ENCODE assay signal across 18 cellular contexts in the genomic region with DNA sequence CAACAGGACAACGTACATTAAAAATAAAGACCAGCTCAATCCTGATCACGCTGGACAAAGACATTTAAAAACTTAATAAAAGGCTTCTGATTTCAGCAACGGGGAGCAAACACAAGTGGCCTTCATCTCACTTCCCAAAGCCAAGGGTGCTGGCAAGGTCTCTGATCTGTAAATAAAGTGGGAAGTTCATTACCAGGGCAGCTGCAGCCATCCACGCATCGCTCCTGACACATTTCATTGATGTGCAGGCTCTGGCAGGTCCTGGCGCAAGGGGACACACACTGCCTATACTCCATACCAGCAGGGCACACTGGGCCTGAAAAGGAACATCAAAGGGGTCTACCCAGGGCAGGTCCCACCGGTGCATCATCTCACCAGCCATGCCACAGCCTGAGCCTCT. TPM values are rescaled to one million over a fixed set of nuclear protein-coding genes. Genes with fewer than 3 reads are reported as not detected.
"Had no signal": no experiment of that assay in that cellular context is flagged by ENCODE, and none has a peak within 500 bp of the region (broad histone marks: within the 10 kb centered on the region; RNA-seq: fewer than 3 reads in every experiment).

No MANE protein-coding gene starts in this region.

- H3K9me3 ChIP-seq: ascending aorta, prostate gland had no signal

- H3K4me3 ChIP-seq: ascending aorta, dorsolateral prefrontal cortex, prostate gland had no signal

- DNase-seq: activated CD4-positive, alpha-beta T cell treated with anti-CD3 and anti-CD28 coated beads for 48 hours; activated CD8-positive, alpha-beta T cell treated with anti-CD3 and anti-CD28 coated beads, Interleukin-2, amount 10 ng/mL, durations not matched to agents 7 days and 5 days; activated naive CD4-positive, alpha-beta T cell treated with Interleukin-2 at 50 U/mL for 16 hours; activated naive CD8-positive, alpha-beta T cell treated with anti-CD3 and anti-CD28 coated beads, Interleukin-2, amount 50 U/mL, for 24 hours; dorsolateral prefrontal cortex; mammary epithelial cell; naive thymus-derived CD4-positive, alpha-beta T cell; stimulated activated CD4-positive, alpha-beta T cell treated with anti-CD3 and anti-CD28 coated beads, Interleukin-2, amount 100 ng/mL, for 24 hours; stimulated activated naive CD4-positive, alpha-beta T cell; T-helper 1 cell had no signal

- H3K27ac ChIP-seq: ascending aorta had no signal

- FAIRE-seq: bronchial epithelial cell, keratinocyte had no signal

- H3K4me1 ChIP-seq: ascending aorta, prostate gland had no signal

- H3K36me3 ChIP-seq: ascending aorta, prostate gland had no signal

- H3K4me3 Mint-ChIP-seq: activated CD8-positive, alpha-beta T cell treated with anti-CD3 and anti-CD28 coated beads, Interleukin-2, amount 10 ng/mL, durations not matched to agents 7 days and 5 days; activated naive CD8-positive, alpha-beta T cell treated with anti-CD3 and anti-CD28 coated beads, Interleukin-2, amount 50 U/mL, for 24 hours; activated T-helper 1 cell treated with anti-CD3 and anti-CD28 coated beads, Interleukin-12 subunit alpha, Interleukin-12 subunit beta, Interleukin-2, Interleukin-4 antibody, amounts not matched to agents 30 ng/mL and 10 ng/mL and 1 ng/mL, durations not matched to agents 14 hours and 24 hours and 36 hours had no signal

- H3K27ac Mint-ChIP-seq: activated CD8-positive, alpha-beta T cell treated with anti-CD3 and anti-CD28 coated beads, Interleukin-2, amount 10 ng/mL, durations not matched to agents 7 days and 5 days; activated naive CD8-positive, alpha-beta T cell treated with anti-CD3 and anti-CD28 coated beads, Interleukin-2, amount 50 U/mL, for 24 hours; activated T-helper 1 cell treated with anti-CD3 and anti-CD28 coated beads, Interleukin-12 subunit alpha, Interleukin-12 subunit beta, Interleukin-2, Interleukin-4 antibody, amounts not matched to agents 30 ng/mL and 10 ng/mL and 1 ng/mL, durations not matched to agents 14 hours and 24 hours and 36 hours; type B pancreatic cell had no signal

- ATAC-seq: activated CD8-positive, alpha-beta T cell treated with anti-CD3 and anti-CD28 coated beads, Interleukin-2, amount 10 ng/mL, durations not matched to agents 7 days and 5 days; activated naive CD8-positive, alpha-beta T cell treated with anti-CD3 and anti-CD28 coated beads, Interleukin-2, amount 50 U/mL, for 24 hours; esophagus mucosa; naive thymus-derived CD4-positive, alpha-beta T cell; sciatic nerve had no signal

- H3K9me3 Mint-ChIP-seq: activated naive CD8-positive, alpha-beta T cell treated with anti-CD3 and anti-CD28 coated beads, Interleukin-2, amount 50 U/mL, for 24 hours; activated T-helper 1 cell treated with anti-CD3 and anti-CD28 coated beads, Interleukin-12 subunit alpha, Interleukin-12 subunit beta, Interleukin-2, Interleukin-4 antibody, amounts not matched to agents 30 ng/mL and 10 ng/mL and 1 ng/mL, durations not matched to agents 14 hours and 24 hours and 36 hours; naive thymus-derived CD4-positive, alpha-beta T cell; type B pancreatic cell had no signal

- H3K36me3 Mint-ChIP-seq: naive thymus-derived CD4-positive, alpha-beta T cell; type B pancreatic cell had no signal

- H3K27me3 ChIP-seq: ascending aorta had no signal

RNA-seq across cellular contexts. Expression of gene VWF, which starts 51.0 kb away (rescaled TPM):
- total RNA-seq: activated CD8-positive, alpha-beta T cell treated with anti-CD3 and anti-CD28 coated beads, Interleukin-2, amount 10 ng/mL, durations not matched to agents 7 days and 5 days; activated T-helper 1 cell treated with anti-CD3 and anti-CD28 coated beads, Interleukin-12 subunit alpha, Interleukin-12 subunit beta, Interleukin-2, Interleukin-4 antibody, amounts not matched to agents 30 ng/mL and 10 ng/mL and 1 ng/mL, durations not matched to agents 14 hours and 24 hours and 36 hours had no signal
- polyA plus RNA-seq: naive thymus-derived CD4-positive, alpha-beta T cell had no signal
